Comparison of ENCODE assay signal across 12 cellular contexts in genomic region chr19:18392417-18392816, GRCh38. TPM values are rescaled to one million over a fixed set of nuclear protein-coding genes. Genes with fewer than 3 reads are reported as not detected.
DNase-seq lines count a peak whose midpoint lies in the region; ATAC-seq and TF ChIP-seq lines count a peak whose summit lies in the region.
"Had no signal": no experiment of that assay in that cellular context is flagged by ENCODE, and none has a peak within 500 bp of the region (broad histone marks: within the 10 kb centered on the region; RNA-seq: fewer than 3 reads in every experiment).

No MANE protein-coding gene starts in this region.

- H3K36me3 Mint-ChIP-seq in chondrocyte (ENCODE audit: low read depth), result peaks cover 6% of the 10 kb centered on the region
- no peaks in the 10 kb centered on the region for H3K36me3 Mint-ChIP-seq in T-helper 17 cell (ENCODE audit: low read depth)
- H3K36me3 Mint-ChIP-seq in mesothelial cell of epicardium, result no peaks in the 10 kb centered on the region

- peak; percentile 73 for DNase-seq in GF-D8 (lab: John Stamatoyannopoulos, UW)
- DNase-seq in OCI-M1 (lab: John Stamatoyannopoulos, UW), result peak; percentile 85
- peak; percentile 86 for DNase-seq in Right ventricle myocardium inferior (ENCODE audit: missing footprints)
- peak; percentile 85 for DNase-seq in osteoblast (ENCODE audit: insufficient read length, low spot score, missing footprints)
- no peak for DNase-seq in SJCRH30
- DNase-seq in chondrocyte (ENCODE audit: low spot score), result no peak
- DNase-seq in T-helper 17 cell, result no peak
- DNase-seq in mesothelial cell of epicardium (ENCODE audit: low spot score in 2 of 2, unreplicated experiment in 2 of 2), result no peak
- DNase-seq: activated CD4-positive, alpha-beta T cell treated with anti-CD3 and anti-CD28 coated beads, Interleukin-2, amount 50 U/mL, for 4 hours; GM23248 had no signal

- H3K79me2 ChIP-seq in osteoblast (ENCODE audit: insufficient read depth, low read length), result peaks cover 2% of the 10 kb centered on the region

- H3K4me3 Mint-ChIP-seq in chondrocyte (ENCODE audit: unreplicated experiment) (no peak overlapping the region), T-helper 17 cell (no peak overlapping the region), mesothelial cell of epicardium (no peak overlapping the region)
- H3K4me3 Mint-ChIP-seq: central memory CD8-positive, alpha-beta T cell had no signal

- peak overlapping the region; percentile 41 for H2AFZ ChIP-seq in osteoblast (ENCODE audit: low read length)
- H2AFZ ChIP-seq: GM23248 had no signal

- H3K4me3 ChIP-seq in osteoblast (ENCODE audit: insufficient read depth, low read length) (no peak overlapping the region), SJCRH30 (no peak overlapping the region)
- H3K4me3 ChIP-seq: GM23248 had no signal

- no peaks in the 10 kb centered on the region for H3K9me3 ChIP-seq in osteoblast (ENCODE audit: low read depth, low read length)
- no peaks in the 10 kb centered on the region for H3K9me3 ChIP-seq in SJCRH30 (replicated peaks)
- H3K9me3 ChIP-seq in T-helper 17 cell (ENCODE audit: control insufficient read depth, low read length, poor library complexity, severe bottlenecking), result no peaks in the 10 kb centered on the region

- peak overlapping the region; percentile 19 for H3K4me2 ChIP-seq in osteoblast (ENCODE audit: insufficient read depth, low read length)

- H3K27me3 Mint-ChIP-seq in chondrocyte (ENCODE audit: low read depth) (no peaks in the 10 kb centered on the region), T-helper 17 cell (peaks cover 31% of the 10 kb centered on the region), mesothelial cell of epicardium (ENCODE audit: low read depth) (peaks cover 4% of the 10 kb centered on the region)

- H3K27ac ChIP-seq in osteoblast (ENCODE audit: low read depth, low read length), result no peak overlapping the region
- H3K27ac ChIP-seq in SJCRH30, result no peak overlapping the region
- H3K27ac ChIP-seq: GM23248 had no signal

- H3K4me1 ChIP-seq in osteoblast (ENCODE audit: insufficient read depth, low read length) (peaks cover 15% of the 10 kb centered on the region), SJCRH30 (no peaks in the 10 kb centered on the region; the same call in 1 of the 2 replicates)

- no peaks in the 10 kb centered on the region for H4K20me1 ChIP-seq in osteoblast (ENCODE audit: insufficient read depth, low read length)

- intact Hi-C loops in Right ventricle myocardium inferior (cut with DNase I), result no loop called here

- H3K9me3 Mint-ChIP-seq in chondrocyte (ENCODE audit: low read depth) (no peaks in the 10 kb centered on the region), mesothelial cell of epicardium (no peaks in the 10 kb centered on the region)
- H3K9me3 Mint-ChIP-seq: central memory CD8-positive, alpha-beta T cell had no signal

- peaks cover 9% of the 10 kb centered on the region for H3K27me3 ChIP-seq in osteoblast (ENCODE audit: insufficient read depth, low read length)
- peaks cover 14% of the 10 kb centered on the region; the same call in 1 of the 2 replicates for H3K27me3 ChIP-seq in SJCRH30

- TF ChIP-seq CTCF in osteoblast (IDR thresholded peaks at IDR 0.05; ENCODE audit: extremely low read depth, low read depth, low read length) (no peak), chondrocyte (IDR thresholded peaks at IDR 0.05) (no peak), mesothelial cell of epicardium (IDR thresholded peaks at IDR 0.05; ENCODE audit: unreplicated experiment) (no peak)

- H3K36me3 ChIP-seq in osteoblast (ENCODE audit: insufficient read depth, low read length), result peaks cover 14% of the 10 kb centered on the region
- peaks cover 14% of the 10 kb centered on the region for H3K36me3 ChIP-seq in SJCRH30

- no peak overlapping the region for H3K27ac Mint-ChIP-seq in chondrocyte (ENCODE audit: unreplicated experiment)
- H3K27ac Mint-ChIP-seq in T-helper 17 cell, result no peak overlapping the region
- H3K27ac Mint-ChIP-seq in mesothelial cell of epicardium, result no peak overlapping the region

- ATAC-seq in Right ventricle myocardium inferior, result peak; percentile 30
- no peak for ATAC-seq in T-helper 17 cell

- H3K4me1 Mint-ChIP-seq in chondrocyte (ENCODE audit: low read depth), result peaks cover 19% of the 10 kb centered on the region
- peaks cover 9% of the 10 kb centered on the region for H3K4me1 Mint-ChIP-seq in T-helper 17 cell
- H3K4me1 Mint-ChIP-seq in mesothelial cell of epicardium, result peaks cover 4% of the 10 kb centered on the region

RNA-seq across cellular contexts. Expression of gene LRRC25, which starts 5.0 kb away (rescaled TPM):
- total RNA-seq in Right ventricle myocardium inferior (5.0 TPM), osteoblast (0.88 and 1.1 TPM in 2 replicates), chondrocyte (not detected in 3 replicates), T-helper 17 cell (1 to 10 TPM in 1 of 2 donors, under 1 TPM in 1; 0.63 to 3.2 TPM), mesothelial cell of epicardium (0.18 to 0.29 TPM in 2 of 3 replicates, not detected in the other)
- not detected in 2 replicates for total RNA-seq in SJCRH30 (2014; rRNA removed; shearing (Covaris generic))
- total RNA-seq: GM23248, SK-MEL-5 had no signal

RNA-seq across cellular contexts. Expression of gene GDF15, which starts 6.5 kb away (rescaled TPM):
- 0.46 TPM for total RNA-seq in Right ventricle myocardium inferior
- total RNA-seq in osteoblast, result 61.6 and 74.2 TPM in 2 replicates
- total RNA-seq in SJCRH30 (2014; rRNA removed; shearing (Covaris generic)), result 17.5 and 27.1 TPM in 2 replicates
- total RNA-seq in chondrocyte, result 6.2 to 149 TPM (median 149 TPM) in 3 replicates
- under 1 TPM; 0.29 to 0.85 TPM for total RNA-seq in T-helper 17 cell
- total RNA-seq in mesothelial cell of epicardium, result 3.2 to 4.7 TPM (median 3.9 TPM) in 3 replicates

RNA-seq across cellular contexts. Expression of gene SSBP4, which starts 26.8 kb away (rescaled TPM):
- 36.2 TPM for total RNA-seq in Right ventricle myocardium inferior
- total RNA-seq in osteoblast, result 77.8 and 90.8 TPM in 2 replicates
- total RNA-seq in SJCRH30 (2014; rRNA removed; shearing (Covaris generic)), result 63.0 and 73.0 TPM in 2 replicates
- total RNA-seq in chondrocyte, result 54.8 to 72.3 TPM (median 56.3 TPM) in 3 replicates
- 100 to 1,000 TPM; 112 to 113 TPM for total RNA-seq in T-helper 17 cell
- 120 to 123 TPM (median 121 TPM) in 3 replicates for total RNA-seq in mesothelial cell of epicardium

RNA-seq across cellular contexts. Expression of gene ISYNA1, which starts 45.5 kb away (rescaled TPM):
- total RNA-seq in Right ventricle myocardium inferior, result 26.0 TPM
- total RNA-seq in osteoblast, result 7.7 and 8.0 TPM in 2 replicates
- 7.4 and 7.5 TPM in 2 replicates for total RNA-seq in SJCRH30 (2014; rRNA removed; shearing (Covaris generic))
- total RNA-seq in chondrocyte, result 56.5 to 213 TPM (median 208 TPM) in 3 replicates
- 10 to 100 TPM; 37.6 to 39.6 TPM for total RNA-seq in T-helper 17 cell
- 795 to 833 TPM (median 826 TPM) in 3 replicates for total RNA-seq in mesothelial cell of epicardium

RNA-seq across cellular contexts. Expression of gene PGPEP1, which starts 52.0 kb away (rescaled TPM):
- total RNA-seq in Right ventricle myocardium inferior, result 29.3 TPM
- 31.1 and 56.3 TPM in 2 replicates for total RNA-seq in osteoblast
- total RNA-seq in SJCRH30 (2014; rRNA removed; shearing (Covaris generic)), result 8.7 and 11.7 TPM in 2 replicates
- 18.6 to 21.5 TPM (median 21.1 TPM) in 3 replicates for total RNA-seq in chondrocyte
- 10 to 100 TPM; 22.0 to 28.3 TPM for total RNA-seq in T-helper 17 cell
- total RNA-seq in mesothelial cell of epicardium, result 22.6 to 24.3 TPM (median 23.2 TPM) in 3 replicates

Comparison
In these comparisons a context has a peak if more than half of its experiments do, and no peak if none do; other contexts are left out.
1. DNase-seq: peak in GF-D8 (single experiment), OCI-M1 (single experiment), Right ventricle myocardium inferior (single experiment) and osteoblast (single experiment); none in SJCRH30 (0 of 2), chondrocyte (single experiment), T-helper 17 cell (0 of 3) and mesothelial cell of epicardium (0 of 2).